In genomic region chr10:104021246-104021645, GRCh38 we compare ENCODE assay signal across 19 cellular contexts. TPM values are rescaled to one million over a fixed set of nuclear protein-coding genes. Genes with fewer than 3 reads are reported as not detected.
A peak's percentile ranks its signal among the peaks of the same experiment; 100 is the strongest.
DNase-seq lines count a peak whose midpoint lies in the region; ATAC-seq, FAIRE-seq and TF ChIP-seq lines count a peak whose summit lies in the region.
"Had no signal": no experiment of that assay in that cellular context is flagged by ENCODE, and none has a peak within 500 bp of the region (broad histone marks: within the 10 kb centered on the region; RNA-seq: fewer than 3 reads in every experiment).

No MANE protein-coding gene starts in this region.

- CTCF ChIA-PET in PC-3 (lab: Charles Lee): interaction anchor here (0.8 kb wide), 1 partner anchor 12 kb away, joined by 4 read pairs; no protein-coding TSS in a partner anchor
- CTCF ChIA-PET in endothelial cell of umbilical vein (lab: Charles Lee): interaction anchor here (0.9 to 4.0 kb wide), 11 partner anchors 8 to 136 kb away, joined by 3 to 22 read pairs (median 5); partner anchors contain the start of gene SFR1

- POLR2A ChIA-PET in PC-3 (lab: Charles Lee; ENCODE audit: unreplicated experiment): interaction anchor here (0.6 to 1.0 kb wide), 3 partner anchors 100 to 131 kb away, joined by 3 read pairs; partner anchors contain the start of gene SFR1
- POLR2A ChIA-PET in endothelial cell of umbilical vein (lab: Charles Lee): interaction anchor here (0.6 kb wide), 1 partner anchor 104 kb away, joined by 14 read pairs; no protein-coding TSS in a partner anchor

- no peaks in the 10 kb centered on the region for H3K27me3 Mint-ChIP-seq in activated T-cell treated with anti-CD3 and anti-CD28 coated beads, Interleukin-2, amount 50 U/mL, for 72 hours (ENCODE audit: low read depth)
- H3K27me3 Mint-ChIP-seq: B cell; CD4-positive, alpha-beta memory T cell; IgD-negative memory B cell had no signal

- H3K36me3 ChIP-seq in PC-3 (ENCODE audit: low read depth, low read length) (peaks cover 45% of the 10 kb centered on the region), endothelial cell of umbilical vein (ENCODE audit: control insufficient read depth in 2 of 2, extremely low read depth in 1 of 2, insufficient read depth in 2 of 2, low read length in 2 of 2) (peaks cover 8 to 9% of the 10 kb centered on the region in 2 experiments)

- no peaks in the 10 kb centered on the region for H3K9me2 ChIP-seq in PC-3 (replicated peaks; ENCODE audit: low read length)

- DNase-seq in activated T-cell treated with anti-CD3 and anti-CD28 coated beads, Interleukin-2, amount 50 U/mL, for 72 hours: no peak
- no peak for DNase-seq in activated T-cell treated with anti-CD3 and anti-CD28 coated beads, Interleukin-2, amount 50 U/mL, for 1 hour
- DNase-seq in PC-3: peak; percentile 37
- DNase-seq in endothelial cell of umbilical vein (ENCODE audit: low read depth, low spot score): peak; percentile 52
- no peak for DNase-seq in NCI-H1436 treated with DMSO at 0.1 percent for 48 hours (lab: John Stamatoyannopoulos, UW)
- DNase-seq in RPMI8226: no peak
- DNase-seq in NCI-H2171 treated with DMSO at 0.1 percent for 48 hours (lab: John Stamatoyannopoulos, UW): no peak
- DNase-seq: 8988T; ACHN; CD4-positive, alpha-beta memory T cell; DMS79; EL; GDM1; GOT3; H9 had no signal

- H3K27ac Mint-ChIP-seq in activated T-cell treated with anti-CD3 and anti-CD28 coated beads, Interleukin-2, amount 50 U/mL, for 72 hours: peak overlapping the region; percentile 18
- H3K27ac Mint-ChIP-seq: B cell, H9, IgD-negative memory B cell had no signal

- dilution Hi-C loops in endothelial cell of umbilical vein (cut with MboI; ENCODE audit: extremely low pct_ligation_motif_present, low sequenced_read_pairs): no loop called here

- peaks cover 11% of the 10 kb centered on the region for H3K4me1 Mint-ChIP-seq in activated T-cell treated with anti-CD3 and anti-CD28 coated beads, Interleukin-2, amount 50 U/mL, for 72 hours (ENCODE audit: low read depth)
- H3K4me1 Mint-ChIP-seq: B cell, IgD-negative memory B cell had no signal

- H2AFZ ChIP-seq in PC-3 (ENCODE audit: low read length) (no peak overlapping the region), endothelial cell of umbilical vein (ENCODE audit: low read depth, low read length) (no peak overlapping the region)

- no peak for ATAC-seq in activated T-cell treated with anti-CD3 and anti-CD28 coated beads, Interleukin-2, amount 50 U/mL, for 72 hours (replicated peaks in 1 of 2)
- ATAC-seq in PC-3: peak; percentile 63

- BruUV-seq in PC-3 (replicated peaks; lab: Mats Ljungman, UMichigan) (no TSS peak), endothelial cell of umbilical vein (replicated peaks; lab: Mats Ljungman, UMichigan) (no TSS peak)

- FAIRE-seq in endothelial cell of umbilical vein (lab: Jason Lieb, UNC): peak; percentile 28
- FAIRE-seq: GM12892 had no signal

- H3K4me3 Mint-ChIP-seq in activated T-cell treated with anti-CD3 and anti-CD28 coated beads, Interleukin-2, amount 50 U/mL, for 72 hours: no peak overlapping the region
- H3K4me3 Mint-ChIP-seq: B cell; CD4-positive, alpha-beta memory T cell; H9; IgD-negative memory B cell had no signal

- no peaks in the 10 kb centered on the region for H4K20me1 ChIP-seq in PC-3 (ENCODE audit: low read length)
- H4K20me1 ChIP-seq in endothelial cell of umbilical vein (replicated peaks; ENCODE audit: control insufficient read depth, extremely low read depth, insufficient read depth, low read length): no peaks in the 10 kb centered on the region

- no peak overlapping the region for H3K4me2 ChIP-seq in PC-3 (ENCODE audit: low read length)
- H3K4me2 ChIP-seq in endothelial cell of umbilical vein (ENCODE audit: insufficient read depth, low read length): peak overlapping the region; percentile 75

- no peak overlapping the region for H3K4me3 ChIP-seq in PC-3 (ENCODE audit: low read length)
- H3K4me3 ChIP-seq in endothelial cell of umbilical vein (replicated peaks in 1 of 3; ENCODE audit: insufficient read depth in 1 of 3, low read depth in 1 of 3, low read length in 3 of 3): no peak overlapping the region

- H3F3A ChIP-seq in PC-3 (ENCODE audit: low read length, unreplicated experiment): no peaks in the 10 kb centered on the region

- H3K9me1 ChIP-seq in endothelial cell of umbilical vein (replicated peaks; ENCODE audit: control insufficient read depth, extremely low read depth, insufficient read depth, low read length): no peaks in the 10 kb centered on the region

- no peak for TF ChIP-seq POLR2A in endothelial cell of umbilical vein (IDR thresholded peaks at IDR 0.05; ENCODE audit: low read depth, low read length)

- intact Hi-C loops in PC-3 (cut with micrococcal nuclease): loop anchor here (1.0 to 5.0 kb wide), 2 partner anchors 49 to 133 kb away; no protein-coding TSS in a partner anchor
- intact Hi-C loops in endothelial cell of umbilical vein (cut with micrococcal nuclease): loop anchor here (5.0 kb wide), 2 partner anchors 39 to 104 kb away; partner anchors contain the start of gene STN1

- no peaks in the 10 kb centered on the region for H3K9me3 Mint-ChIP-seq in activated T-cell treated with anti-CD3 and anti-CD28 coated beads, Interleukin-2, amount 50 U/mL, for 72 hours
- H3K9me3 Mint-ChIP-seq: CD4-positive, alpha-beta memory T cell; H9; IgD-negative memory B cell had no signal

- H3K27ac ChIP-seq in PC-3 (ENCODE audit: low read length) (0 out of 2 replicates have a peak overlapping the region, but pooled peaks have one; percentile 10), endothelial cell of umbilical vein (ENCODE audit: insufficient read depth, low read depth, low read length) (peak overlapping the region; percentile 65)
- H3K27ac ChIP-seq: C4-2B had no signal

- H3K9ac ChIP-seq in PC-3 (ENCODE audit: low read length) (no peak overlapping the region), endothelial cell of umbilical vein (replicated peaks; ENCODE audit: extremely low read depth, insufficient read depth, low read length) (no peak overlapping the region)

- TF ChIP-seq CTCF in PC-3 (conservative IDR thresholded peaks at IDR 0.05; ENCODE audit: low read depth, low read length): no peak
- no peak for TF ChIP-seq CTCF in endothelial cell of umbilical vein (IDR thresholded peaks at IDR 0.05; ENCODE audit: extremely low read depth in 1 of 2, insufficient read depth in 1 of 2, low read depth in 1 of 2, low read length in 2 of 2)

- H3K27me3 ChIP-seq in PC-3 (ENCODE audit: low read length) (no peaks in the 10 kb centered on the region), endothelial cell of umbilical vein (ENCODE audit: control insufficient read depth in 2 of 2, insufficient read depth in 2 of 2, low read length in 2 of 2) (no peaks in the 10 kb centered on the region)

- H3K79me2 ChIP-seq in PC-3 (ENCODE audit: low read length): no peaks in the 10 kb centered on the region
- H3K79me2 ChIP-seq in endothelial cell of umbilical vein (ENCODE audit: control insufficient read depth, insufficient read depth, low read length): peaks cover 5% of the 10 kb centered on the region

- no peaks in the 10 kb centered on the region for H3K9me3 ChIP-seq in PC-3 (ENCODE audit: low read length)
- H3K9me3 ChIP-seq in endothelial cell of umbilical vein (replicated peaks; ENCODE audit: control insufficient read depth, insufficient read depth, low read length): no peaks in the 10 kb centered on the region

- H3K4me1 ChIP-seq in PC-3 (ENCODE audit: insufficient read depth, low read length) (peaks cover 22% of the 10 kb centered on the region), endothelial cell of umbilical vein (ENCODE audit: control insufficient read depth, extremely low read depth, insufficient read depth, low read length) (peaks cover 41% of the 10 kb centered on the region)

- H3K36me3 Mint-ChIP-seq in activated T-cell treated with anti-CD3 and anti-CD28 coated beads, Interleukin-2, amount 50 U/mL, for 72 hours (ENCODE audit: insufficient read depth in 2 of 2): peaks cover 16 to 28% of the 10 kb centered on the region in 2 donors

TF ChIP-seq in endothelial cell of umbilical vein, 7 proteins besides CTCF, POLR2A, EP300 and RAD21:
- TF ChIP-seq FOS (IDR thresholded peaks at IDR 0.05; ENCODE audit: borderline replicate concordance, insufficient read depth, low read length): peak; percentile 74
- TF ChIP-seq JUN (IDR thresholded peaks at IDR 0.05; ENCODE audit: borderline replicate concordance, insufficient read depth, insufficient read length, low read depth): no peak
- no peak for TF ChIP-seq EZH2 (IDR thresholded peaks at IDR 0.05; ENCODE audit: borderline replicate concordance, low read depth, low read length, severe bottlenecking)
- no peak for TF ChIP-seq MYC (IDR thresholded peaks at IDR 0.05; ENCODE audit: low read depth, low read length)

RNA-seq across cellular contexts. Expression of gene SLK, which starts 54.3 kb away (rescaled TPM):
- 10 to 100 TPM; 22.5 to 25.1 TPM for total RNA-seq in activated T-cell treated with anti-CD3 and anti-CD28 coated beads, Interleukin-2, amount 50 U/mL, for 72 hours
- 17.3 and 20.2 TPM in 2 replicates for total RNA-seq in PC-3 (2014; rRNA removed)
- 31.8 and 36.0 TPM in 2 replicates for total RNA-seq in endothelial cell of umbilical vein
- polyA plus RNA-seq in endothelial cell of umbilical vein: 2.6 and 4.5 TPM in 2 replicates
- polyA plus RNA-seq in endothelial cell of umbilical vein (2011; cell fraction: cytosol; rRNA removed): 8.0 and 8.8 TPM in 2 replicates
- 11.3 and 18.1 TPM in 2 replicates for polyA plus RNA-seq in endothelial cell of umbilical vein (2011; cell fraction: nucleus; rRNA removed)
- 30.6 and 41.5 TPM in 2 replicates for polyA plus RNA-seq in endothelial cell of umbilical vein (2012)
- 8.3 and 10.4 TPM in 2 replicates for polyA minus RNA-seq in endothelial cell of umbilical vein
- polyA minus RNA-seq in endothelial cell of umbilical vein (2011; cell fraction: cytosol; rRNA and poly(A)+ RNA removed): 25.1 TPM
- polyA minus RNA-seq in endothelial cell of umbilical vein (2011; cell fraction: nucleus; rRNA and poly(A)+ RNA removed): 12.6 and 14.6 TPM in 2 replicates

Comparison
In these comparisons a context has a peak if more than half of its experiments do, and no peak if none do; other contexts are left out.
1. DNase-seq: peak in PC-3 (single experiment) and endothelial cell of umbilical vein (single experiment); none in activated T-cell treated with anti-CD3 and anti-CD28 coated beads, Interleukin-2, amount 50 U/mL, for 72 hours (0 of 2), activated T-cell treated with anti-CD3 and anti-CD28 coated beads, Interleukin-2, amount 50 U/mL, for 1 hour (single experiment), NCI-H1436 treated with DMSO at 0.1 percent for 48 hours (single experiment), RPMI8226 (single experiment) and NCI-H2171 treated with DMSO at 0.1 percent for 48 hours (single experiment).